Comparison of ENCODE assay signal across 8 cellular contexts in genomic region chr6:26026833-26027490, GRCh38.
DNase-seq lines count a peak whose midpoint lies in the region; ATAC-seq lines count a peak whose summit lies in the region.

No MANE protein-coding gene starts in this region.

- peaks cover 0 to 6% of the 10 kb centered on the region in 2 donors for H3K27me3 Mint-ChIP-seq in CD8-positive, alpha-beta memory T cell

- peaks cover 34 to 77% (median 56%) of the 10 kb centered on the region in 3 donors for H3K4me1 Mint-ChIP-seq in CD8-positive, alpha-beta memory T cell

- H3K23ac ChIP-seq in mesendoderm (ENCODE audit: low read length): no peak overlapping the region

- peak overlapping the region; percentile 66 for H3K4me2 ChIP-seq in mesendoderm (ENCODE audit: low read length)

- peak overlapping the region; percentile 51 for H2BK5ac ChIP-seq in mesendoderm (ENCODE audit: low read length)

- H3K79me1 ChIP-seq in mesendoderm (ENCODE audit: low read length): no peaks in the 10 kb centered on the region

- no peaks in the 10 kb centered on the region for H3K79me2 ChIP-seq in mesendoderm (ENCODE audit: control insufficient read depth, insufficient read depth, low read length)

- H3K4ac ChIP-seq in mesendoderm (ENCODE audit: low read depth, low read length): no peak overlapping the region

- no CpG with 5 or more reads among the region's 44 CpGs for WGBS in mesendoderm (ENCODE audit: extremely low coverage, insufficient coverage, low lambda C conversion rate)

- DNase-seq in CD8-positive, alpha-beta memory T cell: peak; percentile 75 to 95 (median 94)
- DNase-seq in HT1080 (ENCODE audit: low read depth) (peak; percentile 98), NOMO-1 (lab: John Stamatoyannopoulos, UW; ENCODE audit: unreplicated experiment in 2 of 2) (peak; percentile 87 to 92), mesendoderm (peak; percentile 99)
- peak; percentile 77 to 82 for DNase-seq in activated CD8-positive, alpha-beta memory T cell treated with anti-CD3 and anti-CD28 coated beads for 4 hours (ENCODE audit: low read depth in 2 of 2)
- DNase-seq in effector memory CD4-positive, alpha-beta T cell: peak; percentile 78 to 82 (median 78)
- peak; percentile 67 to 82 for DNase-seq in stimulated activated CD8-positive, alpha-beta memory T cell treated with anti-CD3 and anti-CD28 coated beads, Interleukin-15, amount 100 ng/mL, for 4 hours (ENCODE audit: low read depth in 2 of 2)

- H2AK5ac ChIP-seq in mesendoderm (ENCODE audit: low read length): no peak overlapping the region

- H3K4me1 ChIP-seq in CD8-positive, alpha-beta memory T cell (ENCODE audit: insufficient read depth, low read length): peaks cover 29% of the 10 kb centered on the region
- peaks cover 18% of the 10 kb centered on the region for H3K4me1 ChIP-seq in effector memory CD4-positive, alpha-beta T cell (ENCODE audit: control insufficient read depth, insufficient read depth, low read length, poor library complexity, severe bottlenecking)
- H3K4me1 ChIP-seq in mesendoderm (ENCODE audit: control insufficient read depth, low read depth, low read length): peaks cover 6% of the 10 kb centered on the region

- no peak overlapping the region for H4K8ac ChIP-seq in mesendoderm (ENCODE audit: low read depth, low read length)

- no peak overlapping the region for H2BK15ac ChIP-seq in mesendoderm (replicated peaks; ENCODE audit: low read depth)

- H3K56ac ChIP-seq in mesendoderm (ENCODE audit: low read length): peak overlapping the region; percentile 89

- no peak overlapping the region for H4K5ac ChIP-seq in mesendoderm (ENCODE audit: low read length)

- no peaks in the 10 kb centered on the region for H3K27me3 ChIP-seq in CD8-positive, alpha-beta memory T cell (ENCODE audit: insufficient read depth, low read length, poor library complexity, severe bottlenecking)
- no peaks in the 10 kb centered on the region for H3K27me3 ChIP-seq in effector memory CD4-positive, alpha-beta T cell (replicated peaks; ENCODE audit: control insufficient read depth, insufficient read depth, low read length, poor library complexity, severe bottlenecking)
- no peaks in the 10 kb centered on the region for H3K27me3 ChIP-seq in mesendoderm (ENCODE audit: insufficient read depth, low read length, poor library complexity)

- CTCF ChIA-PET in CD8-positive, alpha-beta memory T cell (lab: Charles Lee): interaction anchor here (0.9 to 10.9 kb wide), 28 partner anchors 10 to 1866 kb away, joined by 3 to 173 read pairs (median 5); partner anchors contain the start of genes HFE and TRIM38

- H3K4me3 ChIP-seq in CD8-positive, alpha-beta memory T cell (ENCODE audit: low read length): peak overlapping the region; percentile 59
- peak overlapping the region; percentile 53 for H3K4me3 ChIP-seq in effector memory CD4-positive, alpha-beta T cell (ENCODE audit: insufficient read depth, low read depth, low read length, poor library complexity, severe bottlenecking)
- peak overlapping the region; percentile 71 for H3K4me3 ChIP-seq in mesendoderm (ENCODE audit: low read length)

- no peak overlapping the region for H2BK120ac ChIP-seq in mesendoderm (ENCODE audit: low read depth, low read length)

- peaks cover 0 to 7% (median 0%) of the 10 kb centered on the region in 3 donors for H3K36me3 Mint-ChIP-seq in CD8-positive, alpha-beta memory T cell

- peak overlapping the region; percentile 93 to 100 (median 98) for H3K27ac Mint-ChIP-seq in CD8-positive, alpha-beta memory T cell

- peak overlapping the region; percentile 85 to 95 (median 93) for H3K4me3 Mint-ChIP-seq in CD8-positive, alpha-beta memory T cell

- no peaks in the 10 kb centered on the region for H3K9me3 ChIP-seq in CD8-positive, alpha-beta memory T cell (ENCODE audit: low read length)
- H3K9me3 ChIP-seq in effector memory CD4-positive, alpha-beta T cell (ENCODE audit: control insufficient read depth, low read length): no peaks in the 10 kb centered on the region

- POLR2A ChIA-PET in CD8-positive, alpha-beta memory T cell (lab: Charles Lee): interaction anchor here (0.7 to 12.1 kb wide), 27 partner anchors 9 to 1868 kb away, joined by 3 to 326 read pairs (median 6); a partner anchor contains a TSS

- peak overlapping the region; percentile 86 for H3K27ac ChIP-seq in CD8-positive, alpha-beta memory T cell (ENCODE audit: low read depth, low read length)
- peak overlapping the region; percentile 92 for H3K27ac ChIP-seq in effector memory CD4-positive, alpha-beta T cell (ENCODE audit: insufficient read depth, low read length, poor library complexity, severe bottlenecking)
- peak overlapping the region; percentile 51 for H3K27ac ChIP-seq in mesendoderm (ENCODE audit: low read depth, low read length)

- H3K9me3 Mint-ChIP-seq in CD8-positive, alpha-beta memory T cell: peaks cover 0 to 2% (median 0%) of the 10 kb centered on the region in 5 donors

- H3K36me3 ChIP-seq in CD8-positive, alpha-beta memory T cell (ENCODE audit: insufficient read depth, low read length): no peaks in the 10 kb centered on the region
- no peaks in the 10 kb centered on the region for H3K36me3 ChIP-seq in effector memory CD4-positive, alpha-beta T cell (ENCODE audit: control insufficient read depth, insufficient read depth, low read length)
- no peaks in the 10 kb centered on the region for H3K36me3 ChIP-seq in mesendoderm (ENCODE audit: control insufficient read depth, insufficient read depth, low read length)

- peak overlapping the region; percentile 86 for H3K9ac ChIP-seq in mesendoderm (ENCODE audit: low read length)

- peak; percentile 42 for ATAC-seq in GM21360 (IDR thresholded peaks at IDR 0.05; ENCODE audit: unreplicated experiment)

- peak overlapping the region; percentile 24 for H3K18ac ChIP-seq in mesendoderm (ENCODE audit: low read length)

Comparison
In these comparisons a context has a peak if more than half of its experiments do, and no peak if none do; other contexts are left out.
1. Peak in every context shown above with its lines: DNase-seq, ATAC-seq, H3K4me3 ChIP-seq and H3K27ac ChIP-seq.